8 cellular contexts compared by ENCODE assay signal in the genomic region with DNA sequence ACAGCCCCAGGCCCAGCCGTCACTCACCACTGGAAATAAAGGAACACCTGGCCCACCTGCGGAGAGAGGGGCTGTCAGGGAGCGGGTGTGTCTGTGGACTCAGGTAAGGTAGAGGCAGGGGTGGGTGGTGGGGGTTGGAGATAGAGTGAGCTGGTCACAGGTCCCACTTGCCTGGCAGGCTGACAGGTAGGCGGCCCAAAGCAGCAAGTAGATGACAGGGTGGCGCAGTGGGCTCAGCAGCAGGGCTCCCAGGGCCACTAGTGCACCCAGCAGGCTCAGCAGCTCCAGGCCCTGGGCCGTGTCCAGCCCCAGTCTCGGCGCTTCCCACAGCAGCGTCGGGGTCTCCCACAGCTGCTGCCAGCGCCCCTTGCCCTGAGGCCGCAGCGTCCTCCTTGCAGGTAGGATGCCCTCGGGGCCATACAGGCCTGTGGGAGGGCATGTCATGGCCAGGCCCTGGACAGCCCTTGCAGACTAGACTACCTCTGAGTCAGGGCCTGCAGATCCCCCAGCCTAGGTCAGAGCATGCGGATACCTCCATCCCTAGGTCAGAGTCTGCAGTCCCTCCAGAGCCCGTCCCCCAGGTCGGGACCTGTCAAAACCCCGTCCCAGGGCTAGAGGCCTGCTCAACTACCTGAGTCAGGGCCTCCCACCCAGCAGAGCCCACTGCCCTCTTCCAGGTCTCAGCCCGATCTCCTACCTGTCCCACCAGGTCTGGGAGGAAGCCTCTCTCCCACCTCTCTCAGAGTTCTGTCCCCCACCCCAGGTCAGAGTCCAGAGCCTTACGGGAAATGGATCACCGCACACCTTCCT.
DNase-seq lines count a peak whose midpoint lies in the region; ATAC-seq and TF ChIP-seq lines count a peak whose summit lies in the region.

No MANE protein-coding gene starts in this region.

- H3K27ac Mint-ChIP-seq in stimulated activated naive B cell treated with anti-CD40 and anti-IgM and Interleukin-4, amounts not matched to agents 10 μg/mL and 1 μg/mL and 100 μg/mL, for 72 hours: peak overlapping the region; percentile 98

- no peak for TF ChIP-seq CTCF in GM12865 (IDR thresholded peaks at IDR 0.05; ENCODE audit: insufficient read depth, low read depth, low read length, missing control alignments)

- ATAC-seq in HG03457 (IDR thresholded peaks at IDR 0.05; ENCODE audit: unreplicated experiment): peak; percentile 5
- peak; percentile 1 to 2 for ATAC-seq in stimulated activated naive B cell treated with anti-CD40 and anti-IgM and Interleukin-4, amounts not matched to agents 10 μg/mL and 1 μg/mL and 100 μg/mL, for 72 hours (replicated peaks)

- H3K9ac ChIP-seq in adipocyte (ENCODE audit: low read length): peak overlapping the region; percentile 96

- peak; percentile 29 for DNase-seq in GM12865 (ENCODE audit: low read depth)
- peak; percentile 15 for DNase-seq in adipocyte (ENCODE audit: low read depth)
- DNase-seq in stimulated activated naive B cell treated with anti-CD40 and anti-IgM and Interleukin-4, amounts not matched to agents 10 μg/mL and 1 μg/mL and 100 μg/mL, for 72 hours: no peak
- no peak for DNase-seq in NCI-H526 (lab: John Stamatoyannopoulos, UW)
- DNase-seq in midbrain (lab: John Stamatoyannopoulos, UW): no peak
- DNase-seq in Kasumi-1 (lab: John Stamatoyannopoulos, UW): no peak

- peaks cover 22% of the 10 kb centered on the region for H3K36me3 ChIP-seq in adipocyte (ENCODE audit: control insufficient read depth, insufficient read depth, low read length, severe bottlenecking)

- no peaks in the 10 kb centered on the region for H3K27me3 Mint-ChIP-seq in stimulated activated naive B cell treated with anti-CD40 and anti-IgM and Interleukin-4, amounts not matched to agents 10 μg/mL and 1 μg/mL and 100 μg/mL, for 72 hours

- H3K4me3 Mint-ChIP-seq in stimulated activated naive B cell treated with anti-CD40 and anti-IgM and Interleukin-4, amounts not matched to agents 10 μg/mL and 1 μg/mL and 100 μg/mL, for 72 hours: peak overlapping the region; percentile 96 to 99

- H3K4me1 ChIP-seq in adipocyte (ENCODE audit: control insufficient read depth, insufficient read depth, low read length): peaks cover 15% of the 10 kb centered on the region

- peaks cover 11 to 17% of the 10 kb centered on the region in 2 donors for H3K36me3 Mint-ChIP-seq in stimulated activated naive B cell treated with anti-CD40 and anti-IgM and Interleukin-4, amounts not matched to agents 10 μg/mL and 1 μg/mL and 100 μg/mL, for 72 hours

- H3K4me1 Mint-ChIP-seq in stimulated activated naive B cell treated with anti-CD40 and anti-IgM and Interleukin-4, amounts not matched to agents 10 μg/mL and 1 μg/mL and 100 μg/mL, for 72 hours: peaks cover 13 to 17% of the 10 kb centered on the region in 2 donors

- H3K9me3 Mint-ChIP-seq in stimulated activated naive B cell treated with anti-CD40 and anti-IgM and Interleukin-4, amounts not matched to agents 10 μg/mL and 1 μg/mL and 100 μg/mL, for 72 hours: no peaks in the 10 kb centered on the region

- H3K9me3 ChIP-seq in adipocyte (ENCODE audit: control insufficient read depth, low read length) (no peaks in the 10 kb centered on the region), iPS-18c (ENCODE audit: control insufficient read depth, insufficient read depth, low read length) (peaks cover 3% of the 10 kb centered on the region)

- no peaks in the 10 kb centered on the region for H3K27me3 ChIP-seq in adipocyte (replicated peaks; ENCODE audit: control insufficient read depth, insufficient read depth, low read length)

- H3K4me3 ChIP-seq in GM12865 (ENCODE audit: low read depth, low read length) (peak overlapping the region; percentile 88), adipocyte (ENCODE audit: low read length) (peak overlapping the region; percentile 94), iPS-18c (ENCODE audit: insufficient read depth, low read depth, low read length) (peak overlapping the region; percentile 85)

Comparison
In these comparisons a context has a peak if more than half of its experiments do, and no peak if none do; other contexts are left out.
1. DNase-seq: peak in GM12865 (single experiment) and adipocyte (single experiment); none in stimulated activated naive B cell treated with anti-CD40 and anti-IgM and Interleukin-4, amounts not matched to agents 10 μg/mL and 1 μg/mL and 100 μg/mL, for 72 hours (single experiment), NCI-H526 (0 of 2), midbrain (single experiment) and Kasumi-1 (0 of 2).
2. Peak in every context shown above with its lines, with median percentiles within 50 percentile points of each other: H3K4me3 ChIP-seq.